Comparison of ENCODE assay signal across 21 cellular contexts in genomic region chr3:177579419-177579818, GRCh38.
"Had no signal": no experiment of that assay in that cellular context is flagged by ENCODE, and none has a peak within 500 bp of the region (broad histone marks: within the 10 kb centered on the region; RNA-seq: fewer than 3 reads in every experiment).

No MANE protein-coding gene starts in this region.

- H3K4me3 ChIP-seq: coronary artery, lower lobe of right lung, right lobe of liver, skin epidermis, testis had no signal

- ATAC-seq: activated CD4-positive, CD25-positive, alpha-beta regulatory T cell treated with anti-CD3 and anti-CD28 coated beads, Interleukin-2, amount 50 U/mL, for 24 hours; left lobe of liver; lower lobe of right lung; right lobe of liver; T-cell had no signal

- H3K9me3 Mint-ChIP-seq: activated naive CD4-positive, alpha-beta T cell treated with anti-CD3 and anti-CD28 coated beads, Interleukin-2, amount 50 U/mL, for 24 hours; T-cell had no signal

- H3K4me3 Mint-ChIP-seq: activated CD4-positive, alpha-beta memory T cell treated with anti-CD3 and anti-CD28 coated beads, Interleukin-2, amount 10 ng/mL, durations not matched to agents 7 days and 5 days; activated CD4-positive, alpha-beta T cell treated with anti-CD3 and anti-CD28 coated beads, Interleukin-2, amount 10 ng/mL, durations not matched to agents 24 days and 14 days; activated naive CD4-positive, alpha-beta T cell treated with anti-CD3 and anti-CD28 coated beads, Interleukin-2, amount 50 U/mL, for 24 hours; naive B cell; T-cell; T-helper 2 cell treated with Interferon-gamma antibody and Interleukin-4, amounts not matched to agents 5 μg/mL and 100 μg/mL, for 36 hours had no signal

- H3K27me3 ChIP-seq: right lobe of liver, testis had no signal

- DNase-seq: activated CD4-positive, alpha-beta memory T cell treated with anti-CD3 and anti-CD28 coated beads, Interleukin-2, amount 10 ng/mL, durations not matched to agents 7 days and 5 days; activated CD4-positive, alpha-beta T cell treated with anti-CD3 and anti-CD28 coated beads, Interleukin-2, amount 10 ng/mL, durations not matched to agents 24 days and 14 days; activated gamma-delta T cell treated with Interleukin-2 at 50 U/mL for 16 hours; cerebellar nuclear complex; foreskin melanocyte; lower lobe of right lung; naive B cell; nucleus accumbens; right lobe of liver; stimulated activated CD4-positive, alpha-beta T cell treated with anti-CD3 and anti-CD28 coated beads, Interleukin-4, amount 100 ng/mL, for 1 hour; stimulated activated naive CD4-positive, alpha-beta T cell; T-cell; testis; trophoblast cell had no signal

- H3K27ac Mint-ChIP-seq: activated CD4-positive, alpha-beta memory T cell treated with anti-CD3 and anti-CD28 coated beads, Interleukin-2, amount 10 ng/mL, durations not matched to agents 7 days and 5 days; activated CD4-positive, alpha-beta T cell treated with anti-CD3 and anti-CD28 coated beads, Interleukin-2, amount 10 ng/mL, durations not matched to agents 24 days and 14 days; activated naive CD4-positive, alpha-beta T cell treated with anti-CD3 and anti-CD28 coated beads, Interleukin-2, amount 50 U/mL, for 24 hours; naive B cell; T-cell; T-helper 2 cell treated with Interferon-gamma antibody and Interleukin-4, amounts not matched to agents 5 μg/mL and 100 μg/mL, for 36 hours had no signal

- H3K4me1 Mint-ChIP-seq: activated CD4-positive, alpha-beta memory T cell treated with anti-CD3 and anti-CD28 coated beads, Interleukin-2, amount 10 ng/mL, durations not matched to agents 7 days and 5 days; activated CD4-positive, alpha-beta T cell treated with anti-CD3 and anti-CD28 coated beads, Interleukin-2, amount 10 ng/mL, durations not matched to agents 24 days and 14 days; activated naive CD4-positive, alpha-beta T cell treated with anti-CD3 and anti-CD28 coated beads, Interleukin-2, amount 50 U/mL, for 24 hours had no signal

- H3K27me3 Mint-ChIP-seq: activated CD4-positive, alpha-beta memory T cell treated with anti-CD3 and anti-CD28 coated beads, Interleukin-2, amount 10 ng/mL, durations not matched to agents 7 days and 5 days; activated naive CD4-positive, alpha-beta T cell treated with anti-CD3 and anti-CD28 coated beads, Interleukin-2, amount 50 U/mL, for 24 hours; T-cell had no signal

- H3K36me3 Mint-ChIP-seq: activated naive CD4-positive, alpha-beta T cell treated with anti-CD3 and anti-CD28 coated beads, Interleukin-2, amount 50 U/mL, for 24 hours; naive B cell; T-cell had no signal

- H3K27ac ChIP-seq: coronary artery, lower lobe of right lung, right lobe of liver, testis, VCaP had no signal

- H3K36me3 ChIP-seq: lower lobe of right lung, right lobe of liver had no signal

- H3K4me1 ChIP-seq: testis had no signal

- H3K9me3 ChIP-seq: lower lobe of right lung, right lobe of liver, testis had no signal
